ENCODE assay signal across 21 cellular contexts in the genomic region with DNA sequence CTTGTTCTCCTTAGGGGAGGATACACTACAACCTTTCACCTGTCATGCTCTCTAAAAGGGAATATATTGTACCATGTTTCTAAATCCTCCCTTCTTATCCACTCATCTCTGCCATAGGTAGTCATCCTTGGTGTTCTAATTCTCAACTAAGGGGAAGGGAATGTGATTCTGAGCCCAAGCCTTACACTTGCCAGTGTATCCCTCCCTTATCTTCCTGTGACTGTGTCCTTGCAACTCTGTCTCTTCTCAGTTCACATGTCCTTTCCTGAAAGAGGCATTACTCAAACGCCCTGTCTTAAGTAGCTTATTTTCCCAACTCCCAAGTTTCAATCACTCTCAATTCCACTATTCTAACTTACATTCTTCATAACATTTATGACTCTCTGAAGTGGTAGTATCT. TPM values are rescaled to one million over a fixed set of nuclear protein-coding genes. Genes with fewer than 3 reads are reported as not detected.
DNase-seq lines count a peak whose midpoint lies in the region; ATAC-seq and TF ChIP-seq lines count a peak whose summit lies in the region.
"Had no signal": no experiment of that assay in that cellular context is flagged by ENCODE, and none has a peak within 500 bp of the region (broad histone marks: within the 10 kb centered on the region; RNA-seq: fewer than 3 reads in every experiment).

No MANE protein-coding gene starts in this region.

- H3K4me3 ChIP-seq in right cardiac atrium (ENCODE audit: low read length): no peak overlapping the region
- no peak overlapping the region for H3K4me3 ChIP-seq in epithelial cell of esophagus (ENCODE audit: low read length)
- H3K4me3 ChIP-seq in trophoblast cell (ENCODE audit: low read depth, low read length): no peak overlapping the region
- H3K4me3 ChIP-seq in SK-N-SH (ENCODE audit: low read depth in 2 of 2, low read length in 1 of 2): no peak overlapping the region
- H3K4me3 ChIP-seq: GM23248 had no signal

- H2AK5ac ChIP-seq in trophoblast cell (ENCODE audit: low read length): no peak overlapping the region

- POLR2A ChIA-PET in SK-N-SH (lab: Yijun Ruan, JAX): no interaction called here

- 13% methylated on average over 1 of the region's 1 CpG for WGBS in right cardiac atrium
- WGBS in trophoblast cell (ENCODE audit: extremely low coverage, insufficient coverage, insufficient read length): no CpG with 5 or more reads among the region's 1 CpG
- WGBS in SK-N-SH (ENCODE audit: low lambda C conversion rate): 0% methylated on average over 1 of the region's 1 CpG

- H3K9ac ChIP-seq in trophoblast cell (ENCODE audit: low read length): no peak overlapping the region
- no peak overlapping the region for H3K9ac ChIP-seq in SK-N-SH
- H3K9ac ChIP-seq: GM23248 had no signal

- no peaks in the 10 kb centered on the region for H4K20me1 ChIP-seq in SK-N-SH (ENCODE audit: insufficient read depth)

- no peak overlapping the region for H4K91ac ChIP-seq in trophoblast cell (ENCODE audit: low read depth, low read length)

- H3F3A ChIP-seq in SK-N-SH (replicated peaks; ENCODE audit: insufficient read depth): no peaks in the 10 kb centered on the region

- H3K14ac ChIP-seq in trophoblast cell (ENCODE audit: low read length): no peak overlapping the region

- no peak overlapping the region for H2BK5ac ChIP-seq in trophoblast cell (ENCODE audit: low read depth, low read length, poor library complexity)

- CTCF ChIA-PET in SK-N-SH (lab: Yijun Ruan, JAX): no interaction called here

- no peaks in the 10 kb centered on the region for H3K9me2 ChIP-seq in SK-N-SH

- H3K36me3 ChIP-seq in trophoblast cell (ENCODE audit: control insufficient read depth in 1 of 2, insufficient read depth in 2 of 2, low read length in 2 of 2) (no peaks in the 10 kb centered on the region), SK-N-SH (replicated peaks in 1 of 2; ENCODE audit: control insufficient read depth in 1 of 2, insufficient read depth in 2 of 2, low read length in 1 of 2) (no peaks in the 10 kb centered on the region)

- DNase-seq in right cardiac atrium (no peak), Right ventricle myocardium superior (no peak), epithelial cell of esophagus (ENCODE audit: low read depth) (peak; percentile 8), trophoblast cell (peak in 1 of 2 donors; percentile 20), SK-N-SH (no peak)
- DNase-seq in effector CD4-positive, alpha-beta T cell: no peak
- DNase-seq: C1 segment of cervical spinal cord; Calu3; CD4-positive, alpha-beta memory T cell; COR-L47; DMS53; DMS79 treated with DMSO at 0.1 percent for 48 hours; GF-D8; GM23248; H7; HCEC 1CT had no signal

- H3K9me3 ChIP-seq in right cardiac atrium (ENCODE audit: control insufficient read depth, low read length): no peaks in the 10 kb centered on the region
- H3K9me3 ChIP-seq in trophoblast cell (ENCODE audit: insufficient read depth, low read depth, low read length): no peaks in the 10 kb centered on the region
- H3K9me3 ChIP-seq in SK-N-SH: no peaks in the 10 kb centered on the region

- TF ChIP-seq RAD21 in SK-N-SH (IDR thresholded peaks at IDR 0.05; ENCODE audit: low read length): no peak

- H3K79me2 ChIP-seq in trophoblast cell (ENCODE audit: control insufficient read depth, insufficient read depth, low read length, poor library complexity) (no peaks in the 10 kb centered on the region), SK-N-SH (ENCODE audit: insufficient read depth) (no peaks in the 10 kb centered on the region)

- no peak overlapping the region for H4K8ac ChIP-seq in trophoblast cell (ENCODE audit: low read depth, low read length)

- no peak overlapping the region for H2AFZ ChIP-seq in trophoblast cell (ENCODE audit: insufficient read depth, low read length, poor library complexity)
- H2AFZ ChIP-seq in SK-N-SH (ENCODE audit: low read depth): no peak overlapping the region
- H2AFZ ChIP-seq: GM23248 had no signal

- H3K23ac ChIP-seq in trophoblast cell (ENCODE audit: low read length): peak overlapping the region; percentile 69

- H3K4me1 ChIP-seq in right cardiac atrium (ENCODE audit: control insufficient read depth, insufficient read depth, low read length) (no peaks in the 10 kb centered on the region), trophoblast cell (ENCODE audit: control insufficient read depth in 1 of 2, insufficient read depth in 2 of 2, low read length in 2 of 2) (no peaks in the 10 kb centered on the region), SK-N-SH (ENCODE audit: control insufficient read depth in 1 of 2, insufficient read depth in 2 of 2, low read depth in 1 of 2, low read length in 1 of 2) (no peaks in the 10 kb centered on the region)

- no peaks in the 10 kb centered on the region for H3K27me3 ChIP-seq in right cardiac atrium (ENCODE audit: control insufficient read depth, insufficient read depth)
- H3K27me3 ChIP-seq in trophoblast cell (ENCODE audit: insufficient read depth, low read length): no peaks in the 10 kb centered on the region
- no peaks in the 10 kb centered on the region; the same call in 1 of the 2 replicates for H3K27me3 ChIP-seq in SK-N-SH (ENCODE audit: insufficient read depth)

- no peak overlapping the region for H3K4ac ChIP-seq in trophoblast cell (ENCODE audit: low read depth, low read length)

- no peak for TF ChIP-seq EP300 in SK-N-SH (IDR thresholded peaks at IDR 0.05; ENCODE audit: borderline replicate concordance in 1 of 2, low read depth in 1 of 2, low read length in 1 of 2)

- intact Hi-C loops in right cardiac atrium (cut with DNase I) (no loop called here), Right ventricle myocardium superior (cut with DNase I) (no loop called here)

- H3K79me1 ChIP-seq in trophoblast cell (ENCODE audit: low read length): no peaks in the 10 kb centered on the region

- H3K4me2 ChIP-seq in trophoblast cell (ENCODE audit: low read length): no peak overlapping the region
- H3K4me2 ChIP-seq in SK-N-SH: no peak overlapping the region

- peak; percentile 38 to 52 for ATAC-seq in right cardiac atrium
- ATAC-seq in Right ventricle myocardium superior (ENCODE audit: poor library complexity): no peak

- no peak overlapping the region for H2BK12ac ChIP-seq in trophoblast cell (ENCODE audit: low read length)

- H3K27ac ChIP-seq in right cardiac atrium (ENCODE audit: low read length) (no peak overlapping the region), trophoblast cell (ENCODE audit: low read depth, low read length) (no peak overlapping the region), SK-N-SH (ENCODE audit: low read depth in 2 of 2, low read length in 1 of 2) (no peak overlapping the region)
- H3K27ac ChIP-seq: GM23248 had no signal

- H3K18ac ChIP-seq in trophoblast cell (ENCODE audit: low read length): no peak overlapping the region

- TF ChIP-seq CTCF in epithelial cell of esophagus (IDR thresholded peaks at IDR 0.05; ENCODE audit: insufficient read depth, low read depth, low read length, missing control alignments) (no peak), SK-N-SH (IDR thresholded peaks at IDR 0.05) (no peak)

- H4K12ac ChIP-seq in trophoblast cell (ENCODE audit: low read depth, low read length): no peak overlapping the region

- H2BK120ac ChIP-seq in trophoblast cell (ENCODE audit: insufficient read depth, low read length, poor library complexity): no peak overlapping the region

TF ChIP-seq in SK-N-SH, 30 proteins besides CTCF, POLR2A, EP300 and RAD21 (continues in another document):
- TF ChIP-seq TEAD4 (IDR thresholded peaks at IDR 0.05; ENCODE audit: borderline replicate concordance, insufficient read depth): no peak
- TF ChIP-seq FOXJ3 (CRISPR knock-in tag; IDR thresholded peaks at IDR 0.05): no peak
- no peak for TF ChIP-seq NFIC (IDR thresholded peaks at IDR 0.05; ENCODE audit: borderline replicate concordance)
- TF ChIP-seq FOXM1 (IDR thresholded peaks at IDR 0.05; ENCODE audit: low read depth): no peak
- TF ChIP-seq REST (IDR thresholded peaks at IDR 0.05; ENCODE audit: low read depth, low read length): no peak
- TF ChIP-seq EZH2phosphoT487 (IDR thresholded peaks at IDR 0.05; ENCODE audit: borderline replicate concordance, low read depth): no peak
- TF ChIP-seq IRF3 (IDR thresholded peaks at IDR 0.05; ENCODE audit: low read depth, low read length): no peak

RNA-seq across cellular contexts. Expression of gene SYT10, which starts 44.5 kb away (rescaled TPM):
- under 1 TPM in 3 of 4 donors, not detected in 1; 0.08 to 0.29 (median 0.08) TPM for total RNA-seq in right cardiac atrium
- polyA plus RNA-seq in right cardiac atrium: 0.02 TPM
- not detected for total RNA-seq in Right ventricle myocardium superior
- 1.3 and 1.4 TPM in 2 replicates for polyA plus RNA-seq in trophoblast cell (2013)
- not detected in 2 replicates for polyA plus RNA-seq in SK-N-SH (2012; rRNA removed)
- not detected in 2 replicates for polyA plus RNA-seq in SK-N-SH (2012; cell fraction: cytosol; rRNA removed)
- polyA plus RNA-seq in SK-N-SH (2012; cell fraction: nucleus; rRNA removed): not detected in 2 replicates
- total RNA-seq: A172; A673; CD4-positive, alpha-beta memory T cell; Daoy; G401; GM23248 had no signal
- polyA plus RNA-seq: BJ; CD4-positive, alpha-beta memory T cell; GM23248 had no signal
